9 cellular contexts compared by ENCODE assay signal in the genomic region with DNA sequence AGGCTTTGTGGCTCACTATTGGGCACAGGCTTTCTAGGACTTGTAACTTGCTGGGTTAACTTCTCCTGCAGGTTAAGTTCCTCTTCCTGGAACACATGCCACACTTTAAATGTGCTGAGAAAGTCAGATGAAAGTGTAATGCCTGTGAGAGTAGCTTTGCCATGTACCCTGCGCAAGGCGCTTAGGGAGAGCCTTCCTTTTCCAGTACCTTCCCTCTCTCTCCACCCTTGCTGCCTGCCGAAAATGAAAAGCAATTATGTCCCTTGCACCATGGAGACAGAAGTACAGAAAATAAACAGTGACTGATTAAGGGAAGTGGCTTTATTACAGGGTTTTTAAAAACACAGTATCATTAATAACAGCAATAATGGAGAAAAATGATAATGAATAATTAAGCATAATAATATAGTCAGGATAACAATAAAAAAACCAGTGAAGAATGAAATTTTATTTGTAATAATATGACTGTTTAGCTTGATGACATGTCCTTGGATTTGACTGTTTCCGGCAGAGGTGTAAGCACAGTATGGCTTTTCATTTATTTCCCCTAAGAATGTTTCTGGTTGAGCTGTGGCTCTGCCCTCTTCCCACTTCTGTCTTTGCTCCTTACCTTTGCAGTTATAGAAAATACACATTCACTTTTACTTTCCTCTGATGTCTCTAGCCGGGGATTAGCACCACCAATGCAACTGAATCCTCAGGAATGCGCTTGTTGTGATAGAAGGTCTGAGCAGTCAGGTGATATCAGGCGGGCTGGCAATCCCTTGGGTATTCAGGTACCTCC.
DNase-seq lines count a peak whose midpoint lies in the region; ATAC-seq and TF ChIP-seq lines count a peak whose summit lies in the region.
"Had no signal": no experiment of that assay in that cellular context is flagged by ENCODE, and none has a peak within 500 bp of the region (broad histone marks: within the 10 kb centered on the region; RNA-seq: fewer than 3 reads in every experiment).

No MANE protein-coding gene starts in this region.

- H3K9me3 Mint-ChIP-seq in WTC11 (peaks cover 4% of the 10 kb centered on the region; the same call in 1 of the 2 replicates), memory B cell (peaks cover 9% of the 10 kb centered on the region)
- peaks cover 7% of the 10 kb centered on the region for H3K9me3 Mint-ChIP-seq in activated T-cell treated with anti-CD3 and anti-CD28 coated beads, Interleukin-2, amount 50 U/mL, for 4 hours
- no peaks in the 10 kb centered on the region for H3K9me3 Mint-ChIP-seq in T-helper 2 cell treated with Interferon-gamma antibody and Interleukin-4, amounts not matched to agents 5 μg/mL and 100 μg/mL, for 36 hours
- H3K9me3 Mint-ChIP-seq in effector memory CD8-positive, alpha-beta T cell: no peaks in the 10 kb centered on the region
- H3K9me3 Mint-ChIP-seq in activated T-helper 1 cell treated with anti-CD3 and anti-CD28 coated beads, Interleukin-12 subunit alpha, Interleukin-12 subunit beta, Interleukin-2, Interleukin-4 antibody, amounts not matched to agents 30 ng/mL and 10 ng/mL and 1 ng/mL, durations not matched to agents 14 hours and 24 hours and 36 hours: no peaks in the 10 kb centered on the region

- peak; percentile 26 for DNase-seq in WTC11 (ENCODE audit: low spot score)
- DNase-seq in memory B cell (ENCODE audit: low spot score in 2 of 2): no peak
- DNase-seq in activated T-cell treated with anti-CD3 and anti-CD28 coated beads, Interleukin-2, amount 50 U/mL, for 4 hours: no peak
- DNase-seq in T-helper 2 cell treated with Interferon-gamma antibody and Interleukin-4, amounts not matched to agents 5 μg/mL and 100 μg/mL, for 36 hours (ENCODE audit: low spot score): no peak
- DNase-seq in effector memory CD8-positive, alpha-beta T cell: no peak
- DNase-seq in activated T-helper 1 cell treated with anti-CD3 and anti-CD28 coated beads, Interleukin-12 subunit alpha, Interleukin-12 subunit beta, Interleukin-2, Interleukin-4 antibody, amounts not matched to agents 30 ng/mL and 10 ng/mL and 1 ng/mL, durations not matched to agents 14 hours and 24 hours and 36 hours (ENCODE audit: low spot score): no peak
- DNase-seq: gastrocnemius medialis had no signal

- ATAC-seq in GM18870 (IDR thresholded peaks at IDR 0.05; ENCODE audit: unreplicated experiment) (peak; percentile 49), HG03196 (IDR thresholded peaks at IDR 0.05; ENCODE audit: unreplicated experiment) (peak; percentile 47), WTC11 (peak; percentile 98), memory B cell (ENCODE audit: low read depth) (peak; percentile 14)
- ATAC-seq in activated T-cell treated with anti-CD3 and anti-CD28 coated beads, Interleukin-2, amount 50 U/mL, for 4 hours: no peak
- ATAC-seq in effector memory CD8-positive, alpha-beta T cell (replicated peaks): no peak
- ATAC-seq: gastrocnemius medialis had no signal

- H3K27me3 Mint-ChIP-seq in WTC11 (ENCODE audit: low read depth): no peaks in the 10 kb centered on the region
- no peaks in the 10 kb centered on the region for H3K27me3 Mint-ChIP-seq in memory B cell
- peaks cover 2% of the 10 kb centered on the region for H3K27me3 Mint-ChIP-seq in activated T-cell treated with anti-CD3 and anti-CD28 coated beads, Interleukin-2, amount 50 U/mL, for 4 hours (ENCODE audit: low read depth)
- H3K27me3 Mint-ChIP-seq in T-helper 2 cell treated with Interferon-gamma antibody and Interleukin-4, amounts not matched to agents 5 μg/mL and 100 μg/mL, for 36 hours (ENCODE audit: low read depth): no peaks in the 10 kb centered on the region
- peaks cover 6 to 29% of the 10 kb centered on the region in 2 donors for H3K27me3 Mint-ChIP-seq in effector memory CD8-positive, alpha-beta T cell
- peaks cover 8% of the 10 kb centered on the region for H3K27me3 Mint-ChIP-seq in activated T-helper 1 cell treated with anti-CD3 and anti-CD28 coated beads, Interleukin-12 subunit alpha, Interleukin-12 subunit beta, Interleukin-2, Interleukin-4 antibody, amounts not matched to agents 30 ng/mL and 10 ng/mL and 1 ng/mL, durations not matched to agents 14 hours and 24 hours and 36 hours (ENCODE audit: insufficient read depth)

- intact Hi-C loops in activated T-helper 1 cell treated with anti-CD3 and anti-CD28 coated beads, Interleukin-12 subunit alpha, Interleukin-12 subunit beta, Interleukin-2, Interleukin-4 antibody, amounts not matched to agents 30 ng/mL and 10 ng/mL and 1 ng/mL, durations not matched to agents 14 hours and 24 hours and 36 hours (cut with micrococcal nuclease): no loop called here

- no peak overlapping the region for H3K4me3 Mint-ChIP-seq in WTC11
- peak overlapping the region; percentile 3 for H3K4me3 Mint-ChIP-seq in memory B cell
- no peak overlapping the region for H3K4me3 Mint-ChIP-seq in activated T-cell treated with anti-CD3 and anti-CD28 coated beads, Interleukin-2, amount 50 U/mL, for 4 hours
- H3K4me3 Mint-ChIP-seq in T-helper 2 cell treated with Interferon-gamma antibody and Interleukin-4, amounts not matched to agents 5 μg/mL and 100 μg/mL, for 36 hours: no peak overlapping the region
- no peak overlapping the region for H3K4me3 Mint-ChIP-seq in effector memory CD8-positive, alpha-beta T cell
- no peak overlapping the region for H3K4me3 Mint-ChIP-seq in activated T-helper 1 cell treated with anti-CD3 and anti-CD28 coated beads, Interleukin-12 subunit alpha, Interleukin-12 subunit beta, Interleukin-2, Interleukin-4 antibody, amounts not matched to agents 30 ng/mL and 10 ng/mL and 1 ng/mL, durations not matched to agents 14 hours and 24 hours and 36 hours

- H3K4me1 Mint-ChIP-seq in WTC11: peaks cover 20% of the 10 kb centered on the region
- peaks cover 16% of the 10 kb centered on the region for H3K4me1 Mint-ChIP-seq in memory B cell
- no peaks in the 10 kb centered on the region for H3K4me1 Mint-ChIP-seq in activated T-cell treated with anti-CD3 and anti-CD28 coated beads, Interleukin-2, amount 50 U/mL, for 4 hours (ENCODE audit: low read depth)
- no peaks in the 10 kb centered on the region for H3K4me1 Mint-ChIP-seq in T-helper 2 cell treated with Interferon-gamma antibody and Interleukin-4, amounts not matched to agents 5 μg/mL and 100 μg/mL, for 36 hours (ENCODE audit: low read depth)
- peaks cover 0 to 3% of the 10 kb centered on the region in 2 donors for H3K4me1 Mint-ChIP-seq in effector memory CD8-positive, alpha-beta T cell (ENCODE audit: low read depth in 2 of 2)
- no peaks in the 10 kb centered on the region for H3K4me1 Mint-ChIP-seq in activated T-helper 1 cell treated with anti-CD3 and anti-CD28 coated beads, Interleukin-12 subunit alpha, Interleukin-12 subunit beta, Interleukin-2, Interleukin-4 antibody, amounts not matched to agents 30 ng/mL and 10 ng/mL and 1 ng/mL, durations not matched to agents 14 hours and 24 hours and 36 hours (ENCODE audit: low read depth)

- no peaks in the 10 kb centered on the region for H3K36me3 Mint-ChIP-seq in WTC11
- peaks cover 9% of the 10 kb centered on the region for H3K36me3 Mint-ChIP-seq in memory B cell
- H3K36me3 Mint-ChIP-seq in activated T-cell treated with anti-CD3 and anti-CD28 coated beads, Interleukin-2, amount 50 U/mL, for 4 hours (ENCODE audit: insufficient read depth): no peaks in the 10 kb centered on the region
- H3K36me3 Mint-ChIP-seq in T-helper 2 cell treated with Interferon-gamma antibody and Interleukin-4, amounts not matched to agents 5 μg/mL and 100 μg/mL, for 36 hours (ENCODE audit: low read depth): no peaks in the 10 kb centered on the region
- no peaks in the 10 kb centered on the region for H3K36me3 Mint-ChIP-seq in effector memory CD8-positive, alpha-beta T cell (ENCODE audit: insufficient read depth)
- H3K36me3 Mint-ChIP-seq in activated T-helper 1 cell treated with anti-CD3 and anti-CD28 coated beads, Interleukin-12 subunit alpha, Interleukin-12 subunit beta, Interleukin-2, Interleukin-4 antibody, amounts not matched to agents 30 ng/mL and 10 ng/mL and 1 ng/mL, durations not matched to agents 14 hours and 24 hours and 36 hours (ENCODE audit: low read depth): no peaks in the 10 kb centered on the region

- CTCF ChIA-PET in WTC11 (lab: Charles Lee): no interaction called here

- POLR2A ChIA-PET in WTC11 (lab: Charles Lee): no interaction called here

- no peak for TF ChIP-seq CTCF in WTC11 (IDR thresholded peaks at IDR 0.05)

- H3K27ac Mint-ChIP-seq in WTC11: peak overlapping the region; percentile 85; the same call in 1 of the 2 replicates
- peak overlapping the region; percentile 70 for H3K27ac Mint-ChIP-seq in memory B cell
- no peak overlapping the region for H3K27ac Mint-ChIP-seq in T-helper 2 cell treated with Interferon-gamma antibody and Interleukin-4, amounts not matched to agents 5 μg/mL and 100 μg/mL, for 36 hours
- no peak overlapping the region for H3K27ac Mint-ChIP-seq in effector memory CD8-positive, alpha-beta T cell
- no peak overlapping the region for H3K27ac Mint-ChIP-seq in activated T-helper 1 cell treated with anti-CD3 and anti-CD28 coated beads, Interleukin-12 subunit alpha, Interleukin-12 subunit beta, Interleukin-2, Interleukin-4 antibody, amounts not matched to agents 30 ng/mL and 10 ng/mL and 1 ng/mL, durations not matched to agents 14 hours and 24 hours and 36 hours

TF ChIP-seq in WTC11, 78 proteins besides CTCF, POLR2A, EP300 and RAD21:
- TF ChIP-seq NFYB (CRISPR knock-in tag; conservative IDR thresholded peaks at IDR 0.05; ENCODE audit: low read depth): no peak
- TF ChIP-seq, protein P1, sequence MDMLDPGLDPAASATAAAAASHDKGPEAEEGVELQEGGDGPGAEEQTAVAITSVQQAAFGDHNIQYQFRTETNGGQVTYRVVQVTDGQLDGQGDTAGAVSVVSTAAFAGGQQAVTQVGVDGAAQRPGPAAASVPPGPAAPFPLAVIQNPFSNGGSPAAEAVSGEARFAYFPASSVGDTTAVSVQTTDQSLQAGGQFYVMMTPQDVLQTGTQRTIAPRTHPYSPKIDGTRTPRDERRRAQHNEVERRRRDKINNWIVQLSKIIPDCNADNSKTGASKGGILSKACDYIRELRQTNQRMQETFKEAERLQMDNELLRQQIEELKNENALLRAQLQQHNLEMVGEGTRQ (CRISPR knock-in tag; IDR thresholded peaks at IDR 0.05): peak; percentile 47; the same call in 1 of the 2 replicates

Comparison
In these comparisons a context has a peak if more than half of its experiments do, and no peak if none do; other contexts are left out.
1. ATAC-seq: peak in GM18870 (single experiment), HG03196 (single experiment), WTC11 (single experiment) and memory B cell (single experiment); none in activated T-cell treated with anti-CD3 and anti-CD28 coated beads, Interleukin-2, amount 50 U/mL, for 4 hours (0 of 2) and effector memory CD8-positive, alpha-beta T cell (single experiment).
2. H3K27ac Mint-ChIP-seq: peak in WTC11 (single experiment) and memory B cell (single experiment); none in T-helper 2 cell treated with Interferon-gamma antibody and Interleukin-4, amounts not matched to agents 5 μg/mL and 100 μg/mL, for 36 hours (single experiment), effector memory CD8-positive, alpha-beta T cell (0 of 2) and activated T-helper 1 cell treated with anti-CD3 and anti-CD28 coated beads, Interleukin-12 subunit alpha, Interleukin-12 subunit beta, Interleukin-2, Interleukin-4 antibody, amounts not matched to agents 30 ng/mL and 10 ng/mL and 1 ng/mL, durations not matched to agents 14 hours and 24 hours and 36 hours (single experiment).